10 cellular contexts compared by ENCODE assay signal in genomic region chr1:70034403-70034802, GRCh38.
A peak's percentile ranks its signal among the peaks of the same experiment; 100 is the strongest.
DNase-seq lines count a peak whose midpoint lies in the region; ATAC-seq and TF ChIP-seq lines count a peak whose summit lies in the region.
"Had no signal": no experiment of that assay in that cellular context is flagged by ENCODE, and none has a peak within 500 bp of the region (broad histone marks: within the 10 kb centered on the region; RNA-seq: fewer than 3 reads in every experiment).

No MANE protein-coding gene starts in this region.

- H3K27me3 Mint-ChIP-seq in CD14-positive monocyte (ENCODE audit: low read depth in 3 of 3), result peaks cover 0 to 8% (median 0%) of the 10 kb centered on the region in 3 donors
- no peaks in the 10 kb centered on the region for H3K27me3 Mint-ChIP-seq in activated T-helper 17 cell treated with anti-CD3 and anti-CD28 coated beads, Interleukin-2, amount 50 U/mL, for 72 hours
- H3K27me3 Mint-ChIP-seq: activated CD8-positive, alpha-beta memory T cell treated with anti-CD3 and anti-CD28 coated beads, Interleukin-2, amount 10 ng/mL, durations not matched to agents 7 days and 5 days had no signal

- TF ChIP-seq CTCF in CD14-positive monocyte (IDR thresholded peaks at IDR 0.05), result no peak

- DNase-seq in Daoy (ENCODE audit: low read depth) (peak; percentile 20), NCI-H2029 treated with DMSO at 0.1 percent for 48 hours (lab: John Stamatoyannopoulos, UW) (peak; percentile 76), UCSD-AML1 (lab: John Stamatoyannopoulos, UW; ENCODE audit: unreplicated experiment) (peak; percentile 46), kidney glomerular epithelial cell (lab: John Stamatoyannopoulos, UW) (peak; percentile 10), CD14-positive monocyte (ENCODE audit: low spot score) (no peak), T-helper 2 cell (no peak)
- DNase-seq: activated CD8-positive, alpha-beta memory T cell treated with anti-CD3 and anti-CD28 coated beads, Interleukin-2, amount 10 ng/mL, durations not matched to agents 7 days and 5 days; ovary had no signal

- H3K27ac Mint-ChIP-seq in CD14-positive monocyte, result no peak overlapping the region
- H3K27ac Mint-ChIP-seq in activated T-helper 17 cell treated with anti-CD3 and anti-CD28 coated beads, Interleukin-2, amount 50 U/mL, for 72 hours, result no peak overlapping the region
- H3K27ac Mint-ChIP-seq: activated CD8-positive, alpha-beta memory T cell treated with anti-CD3 and anti-CD28 coated beads, Interleukin-2, amount 10 ng/mL, durations not matched to agents 7 days and 5 days had no signal

- no peak overlapping the region for H3K4me3 Mint-ChIP-seq in CD14-positive monocyte
- no peak overlapping the region for H3K4me3 Mint-ChIP-seq in activated T-helper 17 cell treated with anti-CD3 and anti-CD28 coated beads, Interleukin-2, amount 50 U/mL, for 72 hours
- H3K4me3 Mint-ChIP-seq: activated CD8-positive, alpha-beta memory T cell treated with anti-CD3 and anti-CD28 coated beads, Interleukin-2, amount 10 ng/mL, durations not matched to agents 7 days and 5 days had no signal

- intact Hi-C loops in CD14-positive monocyte (cut with micrococcal nuclease), result no loop called here

- ATAC-seq in activated T-helper 17 cell treated with anti-CD3 and anti-CD28 coated beads, Interleukin-2, amount 50 U/mL, for 72 hours (replicated peaks), result no peak
- ATAC-seq in HG03039 (IDR thresholded peaks at IDR 0.05; ENCODE audit: unreplicated experiment), result no peak
- ATAC-seq: activated CD8-positive, alpha-beta memory T cell treated with anti-CD3 and anti-CD28 coated beads, Interleukin-2, amount 10 ng/mL, durations not matched to agents 7 days and 5 days had no signal

- no peaks in the 10 kb centered on the region for H3K36me3 Mint-ChIP-seq in CD14-positive monocyte
- no peaks in the 10 kb centered on the region for H3K36me3 Mint-ChIP-seq in activated T-helper 17 cell treated with anti-CD3 and anti-CD28 coated beads, Interleukin-2, amount 50 U/mL, for 72 hours (ENCODE audit: low read depth)
- H3K36me3 Mint-ChIP-seq: activated CD8-positive, alpha-beta memory T cell treated with anti-CD3 and anti-CD28 coated beads, Interleukin-2, amount 10 ng/mL, durations not matched to agents 7 days and 5 days had no signal

- no peaks in the 10 kb centered on the region for H3K4me1 Mint-ChIP-seq in CD14-positive monocyte
- no peaks in the 10 kb centered on the region for H3K4me1 Mint-ChIP-seq in activated T-helper 17 cell treated with anti-CD3 and anti-CD28 coated beads, Interleukin-2, amount 50 U/mL, for 72 hours
- H3K4me1 Mint-ChIP-seq: activated CD8-positive, alpha-beta memory T cell treated with anti-CD3 and anti-CD28 coated beads, Interleukin-2, amount 10 ng/mL, durations not matched to agents 7 days and 5 days had no signal

- peaks cover 0 to 15% (median 4%) of the 10 kb centered on the region in 7 donors for H3K9me3 Mint-ChIP-seq in CD14-positive monocyte
- no peaks in the 10 kb centered on the region for H3K9me3 Mint-ChIP-seq in activated T-helper 17 cell treated with anti-CD3 and anti-CD28 coated beads, Interleukin-2, amount 50 U/mL, for 72 hours

Comparison
In these comparisons a context has a peak if more than half of its experiments do, and no peak if none do; other contexts are left out.
1. DNase-seq: peak in Daoy (single experiment), NCI-H2029 treated with DMSO at 0.1 percent for 48 hours (single experiment), UCSD-AML1 (single experiment) and kidney glomerular epithelial cell (single experiment); none in CD14-positive monocyte (single experiment) and T-helper 2 cell (0 of 5).